In genomic region chr20:64271636-64272035, GRCh38 we compare ENCODE assay signal across 16 cellular contexts. TPM values are rescaled to one million over a fixed set of nuclear protein-coding genes. Genes with fewer than 3 reads are reported as not detected.
DNase-seq lines count a peak whose midpoint lies in the region; ATAC-seq and TF ChIP-seq lines count a peak whose summit lies in the region.
"Had no signal": no experiment of that assay in that cellular context is flagged by ENCODE, and none has a peak within 500 bp of the region (broad histone marks: within the 10 kb centered on the region; RNA-seq: fewer than 3 reads in every experiment).

No MANE protein-coding gene starts in this region.

- DNase-seq in right atrium auricular region (ENCODE audit: low spot score): no peak
- DNase-seq in left ventricle myocardium inferior: no peak
- no peak for DNase-seq in WTC11 (ENCODE audit: low spot score)
- DNase-seq in glutamatergic neuron: no peak
- no peak for DNase-seq in progenitor cell of endocrine pancreas (ENCODE audit: low spot score, unreplicated experiment)
- DNase-seq in iPS-NIHi7 (ENCODE audit: extremely low spot score): no peak
- no peak for DNase-seq in activated T-cell treated with anti-CD3 and anti-CD28 coated beads, Interleukin-2, amount 50 U/mL, for 24 hours
- DNase-seq: BE2C; Caco-2; CD8-positive, alpha-beta memory T cell; DMS53; GF-D8; GM23248 had no signal

- ATAC-seq in WTC11: no peak
- no peak for ATAC-seq in HG03469 (IDR thresholded peaks at IDR 0.05; ENCODE audit: unreplicated experiment)
- ATAC-seq: A549 had no signal

- H3K9me3 Mint-ChIP-seq in WTC11: peaks cover 11% of the 10 kb centered on the region
- peaks cover 13% of the 10 kb centered on the region for H3K9me3 Mint-ChIP-seq in glutamatergic neuron (ENCODE audit: unreplicated experiment)
- peaks cover 4% of the 10 kb centered on the region for H3K9me3 Mint-ChIP-seq in progenitor cell of endocrine pancreas (ENCODE audit: low read depth)
- no peaks in the 10 kb centered on the region for H3K9me3 Mint-ChIP-seq in activated T-cell treated with anti-CD3 and anti-CD28 coated beads, Interleukin-2, amount 50 U/mL, for 24 hours
- H3K9me3 Mint-ChIP-seq: CD8-positive, alpha-beta memory T cell had no signal

- H3K4me1 Mint-ChIP-seq in WTC11 (0 out of 2 replicates have a peak, but pooled peaks cover 2% of the 10 kb centered on the region), glutamatergic neuron (ENCODE audit: low read depth, unreplicated experiment) (no peaks in the 10 kb centered on the region), progenitor cell of endocrine pancreas (ENCODE audit: low read depth) (no peaks in the 10 kb centered on the region)
- H3K4me1 Mint-ChIP-seq in activated T-cell treated with anti-CD3 and anti-CD28 coated beads, Interleukin-2, amount 50 U/mL, for 24 hours (ENCODE audit: low read depth): peaks cover 6% of the 10 kb centered on the region

- CTCF ChIA-PET in WTC11 (lab: Charles Lee): interaction anchor here (1.8 kb wide), 1 partner anchor 151 kb away, joined by 5 read pairs; no protein-coding TSS in a partner anchor

- H3K4me1 ChIP-seq in right atrium auricular region (peaks cover 0 to 36% of the 10 kb centered on the region in 2 donors), left ventricle myocardium inferior (peaks cover 50% of the 10 kb centered on the region)
- H3K4me1 ChIP-seq: A549, BE2C, Caco-2 had no signal

- H3K9me3 ChIP-seq in right atrium auricular region (no peaks in the 10 kb centered on the region), left ventricle myocardium inferior (replicated peaks) (no peaks in the 10 kb centered on the region)
- H3K9me3 ChIP-seq: A549, BE2C, Caco-2 had no signal

- H3K36me3 ChIP-seq in right atrium auricular region (peaks cover 8% of the 10 kb centered on the region), left ventricle myocardium inferior (peaks cover 44% of the 10 kb centered on the region)

- no peaks in the 10 kb centered on the region for H3K27me3 ChIP-seq in right atrium auricular region
- H3K27me3 ChIP-seq in left ventricle myocardium inferior (ENCODE audit: low read depth): no peaks in the 10 kb centered on the region
- H3K27me3 ChIP-seq: BE2C had no signal

- H3K27ac Mint-ChIP-seq in WTC11 (peak overlapping the region; percentile 64; the same call in 1 of the 2 replicates), glutamatergic neuron (ENCODE audit: unreplicated experiment) (peak overlapping the region; percentile 49), progenitor cell of endocrine pancreas (peak overlapping the region; percentile 73)
- no peak overlapping the region for H3K27ac Mint-ChIP-seq in activated T-cell treated with anti-CD3 and anti-CD28 coated beads, Interleukin-2, amount 50 U/mL, for 24 hours

- H3K27ac ChIP-seq in right atrium auricular region (peak overlapping the region; percentile 19 to 69), left ventricle myocardium inferior (replicated peaks) (no peak overlapping the region)
- H3K27ac ChIP-seq: A549, C4-2B, GM23248 had no signal

- no peak for TF ChIP-seq CTCF in right atrium auricular region (IDR thresholded peaks at IDR 0.05)
- TF ChIP-seq CTCF in left ventricle myocardium inferior (IDR thresholded peaks at IDR 0.05; ENCODE audit: borderline replicate concordance): no peak
- no peak for TF ChIP-seq CTCF in WTC11 (IDR thresholded peaks at IDR 0.05)
- no peak for TF ChIP-seq CTCF in glutamatergic neuron (IDR thresholded peaks at IDR 0.05; ENCODE audit: partially characterized antibody, unreplicated experiment)
- no peak for TF ChIP-seq CTCF in progenitor cell of endocrine pancreas (IDR thresholded peaks at IDR 0.05; ENCODE audit: unreplicated experiment)

- H3K4me3 Mint-ChIP-seq in WTC11: no peak overlapping the region
- H3K4me3 Mint-ChIP-seq in glutamatergic neuron (ENCODE audit: unreplicated experiment): peak overlapping the region; percentile 2
- no peak overlapping the region for H3K4me3 Mint-ChIP-seq in progenitor cell of endocrine pancreas (ENCODE audit: low read depth)
- H3K4me3 Mint-ChIP-seq in activated T-cell treated with anti-CD3 and anti-CD28 coated beads, Interleukin-2, amount 50 U/mL, for 24 hours: no peak overlapping the region
- H3K4me3 Mint-ChIP-seq: CD8-positive, alpha-beta memory T cell had no signal

- intact Hi-C loops in left ventricle myocardium inferior (cut with micrococcal nuclease): no loop called here

- H3K4me3 ChIP-seq in right atrium auricular region (no peak overlapping the region), left ventricle myocardium inferior (no peak overlapping the region)
- H3K4me3 ChIP-seq: A549, GM23248 had no signal

- POLR2A ChIA-PET in WTC11 (lab: Charles Lee): no interaction called here

- H3K27me3 Mint-ChIP-seq in WTC11 (ENCODE audit: low read depth) (no peaks in the 10 kb centered on the region), glutamatergic neuron (ENCODE audit: unreplicated experiment) (peaks cover 12% of the 10 kb centered on the region), progenitor cell of endocrine pancreas (no peaks in the 10 kb centered on the region)
- H3K27me3 Mint-ChIP-seq in activated T-cell treated with anti-CD3 and anti-CD28 coated beads, Interleukin-2, amount 50 U/mL, for 24 hours: no peaks in the 10 kb centered on the region
- H3K27me3 Mint-ChIP-seq: CD8-positive, alpha-beta memory T cell had no signal

- H3K36me3 Mint-ChIP-seq in WTC11 (peaks cover 28% of the 10 kb centered on the region), glutamatergic neuron (ENCODE audit: unreplicated experiment) (peaks cover 29% of the 10 kb centered on the region), progenitor cell of endocrine pancreas (ENCODE audit: insufficient read depth) (peaks cover 24% of the 10 kb centered on the region)
- H3K36me3 Mint-ChIP-seq in activated T-cell treated with anti-CD3 and anti-CD28 coated beads, Interleukin-2, amount 50 U/mL, for 24 hours (ENCODE audit: low read depth): peaks cover 68% of the 10 kb centered on the region

TF ChIP-seq in WTC11, 78 proteins besides CTCF, POLR2A, EP300 and RAD21 (continues in another document):
- TF ChIP-seq JUN (CRISPR knock-in tag; IDR thresholded peaks at IDR 0.05): no peak
- no peak for TF ChIP-seq NR2C2 (CRISPR knock-in tag; IDR thresholded peaks at IDR 0.05)
- no peak for TF ChIP-seq NFYB (CRISPR knock-in tag; conservative IDR thresholded peaks at IDR 0.05; ENCODE audit: low read depth)
- no peak for TF ChIP-seq OVOL2 (CRISPR knock-in tag; IDR thresholded peaks at IDR 0.05; ENCODE audit: borderline replicate concordance)
- no peak for TF ChIP-seq HMGXB4 (CRISPR knock-in tag; IDR thresholded peaks at IDR 0.05)
- TF ChIP-seq, protein P1, sequence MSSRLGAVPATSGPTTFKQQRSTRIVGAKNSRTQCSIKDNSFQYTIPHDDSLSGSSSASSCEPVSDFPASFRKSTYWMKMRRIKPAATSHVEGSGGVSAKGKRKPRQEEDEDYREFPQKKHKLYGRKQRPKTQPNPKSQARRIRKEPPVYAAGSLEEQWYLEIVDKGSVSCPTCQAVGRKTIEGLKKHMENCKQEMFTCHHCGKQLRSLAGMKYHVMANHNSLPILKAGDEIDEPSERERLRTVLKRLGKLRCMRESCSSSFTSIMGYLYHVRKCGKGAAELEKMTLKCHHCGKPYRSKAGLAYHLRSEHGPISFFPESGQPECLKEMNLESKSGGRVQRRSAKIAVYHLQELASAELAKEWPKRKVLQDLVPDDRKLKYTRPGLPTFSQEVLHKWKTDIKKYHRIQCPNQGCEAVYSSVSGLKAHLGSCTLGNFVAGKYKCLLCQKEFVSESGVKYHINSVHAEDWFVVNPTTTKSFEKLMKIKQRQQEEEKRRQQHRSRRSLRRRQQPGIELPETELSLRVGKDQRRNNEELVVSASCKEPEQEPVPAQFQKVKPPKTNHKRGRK (CRISPR knock-in tag; IDR thresholded peaks at IDR 0.05; ENCODE audit: borderline replicate concordance): no peak
- TF ChIP-seq FOXK1 (CRISPR knock-in tag; IDR thresholded peaks at IDR 0.05): no peak
- TF ChIP-seq AR (CRISPR knock-in tag; IDR thresholded peaks at IDR 0.05): no peak
- TF ChIP-seq PRRX2 (CRISPR knock-in tag; IDR thresholded peaks at IDR 0.05): no peak
- no peak for TF ChIP-seq ZNF396 (CRISPR knock-in tag; IDR thresholded peaks at IDR 0.05; ENCODE audit: borderline replicate concordance)

RNA-seq across cellular contexts. Expression of gene PCMTD2, which starts 16.1 kb away (rescaled TPM):
- total RNA-seq in right atrium auricular region (100 to 1,000 TPM in 1 of 2 donors, 10 to 100 TPM in 1; 83.3 to 180 TPM), left ventricle myocardium inferior (62.9 TPM), WTC11 (2021) (50.9 to 61.1 TPM (median 57.7 TPM) in 3 replicates), glutamatergic neuron (ENCODE audit: unreplicated experiment) (82.4 TPM), progenitor cell of endocrine pancreas (102 and 106 TPM in 2 replicates)
